ENCODE assay signal across 1 cellular context in genomic region chr2:25418944-25419677, GRCh38.
TF ChIP-seq lines count a peak whose summit lies in the region.

No MANE protein-coding gene starts in this region.

TF ChIP-seq in GM12878, 131 proteins besides CTCF, POLR2A, EP300 and RAD21 (continued from another document and continues in another):
- TF ChIP-seq SKIL (IDR thresholded peaks at IDR 0.05; ENCODE audit: low read depth, poor library complexity, severe bottlenecking): peak; percentile 48
- TF ChIP-seq BCL11A (IDR thresholded peaks at IDR 0.05; ENCODE audit: low read depth, low read length): peak; percentile 83
- 0 out of 2 replicates have a peak, but pooled peaks have one; percentile 47 for TF ChIP-seq POLR2AphosphoS2 (IDR thresholded peaks at IDR 0.05; ENCODE audit: low read depth, low read length)
- no peak for TF ChIP-seq NR2C2 (IDR thresholded peaks at IDR 0.05; ENCODE audit: borderline replicate concordance, control insufficient read depth, insufficient read length, low read depth)
- TF ChIP-seq ESRRA (IDR thresholded peaks at IDR 0.05; ENCODE audit: low read length): no peak
- TF ChIP-seq ETV6 (conservative IDR thresholded peaks at IDR 0.05 in 1 of 2, IDR thresholded peaks at IDR 0.05 in 1 of 2; ENCODE audit: borderline replicate concordance in 1 of 2, low read depth in 1 of 2): peak in 1 of 2 experiments; percentile 77; a peak in 1 of 4 replicates
- no peak; the same call in 1 of the 2 replicates for TF ChIP-seq NBN (IDR thresholded peaks at IDR 0.05)
- TF ChIP-seq E4F1 (IDR thresholded peaks at IDR 0.05; ENCODE audit: borderline replicate concordance, partially characterized antibody): no peak
- TF ChIP-seq TCF12 (IDR thresholded peaks at IDR 0.05; ENCODE audit: low read depth, low read length): 0 out of 2 replicates have a peak, but pooled peaks have one; percentile 13
- TF ChIP-seq FOXK2 (IDR thresholded peaks at IDR 0.05): no peak
- 0 out of 2 replicates have a peak, but pooled peaks have one; percentile 16 for TF ChIP-seq TCF3 (IDR thresholded peaks at IDR 0.05; ENCODE audit: borderline replicate concordance, insufficient read depth, low read depth, low read length)
- TF ChIP-seq GATAD2B (conservative IDR thresholded peaks at IDR 0.05; ENCODE audit: low read depth): peak; percentile 38; the same call in 1 of the 2 replicates
- peak; percentile 47; the same call in 1 of the 2 replicates for TF ChIP-seq RB1 (IDR thresholded peaks at IDR 0.05; ENCODE audit: borderline replicate concordance)
- peak; percentile 33; the same call in 1 of the 2 replicates for TF ChIP-seq IRF4 (IDR thresholded peaks at IDR 0.05; ENCODE audit: low read depth, low read length)
- no peak for TF ChIP-seq MAX (IDR thresholded peaks at IDR 0.05; ENCODE audit: low read depth, low read length)
- TF ChIP-seq TAF1 (IDR thresholded peaks at IDR 0.05; ENCODE audit: borderline replicate concordance, low read depth, low read length): peak; percentile 59; the same call in 1 of the 2 replicates
- TF ChIP-seq CHD4 (IDR thresholded peaks at IDR 0.05): no peak
- peak; percentile 63 for TF ChIP-seq BCL3 (IDR thresholded peaks at IDR 0.05; ENCODE audit: borderline replicate concordance, insufficient read depth, low read depth, low read length, poor library complexity, severe bottlenecking)
- peak; percentile 11; the same call in 1 of the 2 replicates for TF ChIP-seq MTA2 (IDR thresholded peaks at IDR 0.05; ENCODE audit: low read depth)
- no peak for TF ChIP-seq BACH1 (IDR thresholded peaks at IDR 0.05; ENCODE audit: borderline replicate concordance)
- TF ChIP-seq WRNIP1 (IDR thresholded peaks at IDR 0.05; ENCODE audit: borderline replicate concordance, low read depth, low read length): no peak
- peak; percentile 57 for TF ChIP-seq POLR2AphosphoS5 (IDR thresholded peaks at IDR 0.05; ENCODE audit: low read length)
- TF ChIP-seq EGR1 (IDR thresholded peaks at IDR 0.05; ENCODE audit: borderline replicate concordance in 1 of 2, low read depth in 2 of 2, low read length in 2 of 2): no peak
- TF ChIP-seq SMARCA5 (IDR thresholded peaks at IDR 0.05): 0 out of 2 replicates have a peak, but pooled peaks have one; percentile 58
- TF ChIP-seq TARDBP (IDR thresholded peaks at IDR 0.05; ENCODE audit: borderline replicate concordance): 0 out of 2 replicates have a peak, but pooled peaks have one; percentile 39
- TF ChIP-seq MEF2A (IDR thresholded peaks at IDR 0.05; ENCODE audit: insufficient read depth, low read depth, low read length): 0 out of 2 replicates have a peak, but pooled peaks have one; percentile 37
- no peak for TF ChIP-seq NRF1 (conservative IDR thresholded peaks at IDR 0.05; ENCODE audit: low read depth, low read length)
- TF ChIP-seq MYB (IDR thresholded peaks at IDR 0.05; ENCODE audit: borderline replicate concordance, low read depth, low read length): no peak
- no peak; the same call in 1 of the 2 replicates for TF ChIP-seq MLLT1 (IDR thresholded peaks at IDR 0.05)
- TF ChIP-seq CEBPB (IDR thresholded peaks at IDR 0.05; ENCODE audit: borderline replicate concordance in 1 of 2, low read depth in 2 of 2, low read length in 2 of 2): peak in 1 of 2 experiments; percentile 31; a peak in 1 of 4 replicates
- no peak for TF ChIP-seq RFX5 (IDR thresholded peaks at IDR 0.05; ENCODE audit: low read depth, low read length)
- peak; percentile 79 for TF ChIP-seq JUNB (IDR thresholded peaks at IDR 0.05)
- no peak for TF ChIP-seq CUX1 (IDR thresholded peaks at IDR 0.05; ENCODE audit: insufficient replicate concordance, low read depth, low read length)
- no peak for TF ChIP-seq SRF (IDR thresholded peaks at IDR 0.05; ENCODE audit: low read depth in 2 of 2, low read length in 2 of 2)
- no peak for TF ChIP-seq E2F4 (IDR thresholded peaks at IDR 0.05; ENCODE audit: low read depth, low read length)
- TF ChIP-seq SREBF1 (IDR thresholded peaks at IDR 0.05; ENCODE audit: low read length): no peak
- no peak for TF ChIP-seq CBX3 (IDR thresholded peaks at IDR 0.05; ENCODE audit: borderline replicate concordance, low read depth)
- peak; percentile 40 for TF ChIP-seq RUNX3 (IDR thresholded peaks at IDR 0.05; ENCODE audit: low read length)
- no peak for TF ChIP-seq USF2 (IDR thresholded peaks at IDR 0.05; ENCODE audit: borderline replicate concordance, low read depth, low read length)
- no peak for TF ChIP-seq ZNF274 (IDR thresholded peaks at IDR 0.05; ENCODE audit: insufficient read depth, insufficient read length)
- peak; percentile 74; the same call in 2 of the 3 replicates for TF ChIP-seq POU2F2 (IDR thresholded peaks at IDR 0.05; ENCODE audit: borderline replicate concordance, low read depth, low read length)
- TF ChIP-seq EED (IDR thresholded peaks at IDR 0.05; ENCODE audit: low read depth): peak; percentile 19; the same call in 1 of the 2 replicates
- TF ChIP-seq BRCA1 (IDR thresholded peaks at IDR 0.05; ENCODE audit: low read depth, low read length): no peak
